ENCODE assay signal across 8 cellular contexts in the genomic region with DNA sequence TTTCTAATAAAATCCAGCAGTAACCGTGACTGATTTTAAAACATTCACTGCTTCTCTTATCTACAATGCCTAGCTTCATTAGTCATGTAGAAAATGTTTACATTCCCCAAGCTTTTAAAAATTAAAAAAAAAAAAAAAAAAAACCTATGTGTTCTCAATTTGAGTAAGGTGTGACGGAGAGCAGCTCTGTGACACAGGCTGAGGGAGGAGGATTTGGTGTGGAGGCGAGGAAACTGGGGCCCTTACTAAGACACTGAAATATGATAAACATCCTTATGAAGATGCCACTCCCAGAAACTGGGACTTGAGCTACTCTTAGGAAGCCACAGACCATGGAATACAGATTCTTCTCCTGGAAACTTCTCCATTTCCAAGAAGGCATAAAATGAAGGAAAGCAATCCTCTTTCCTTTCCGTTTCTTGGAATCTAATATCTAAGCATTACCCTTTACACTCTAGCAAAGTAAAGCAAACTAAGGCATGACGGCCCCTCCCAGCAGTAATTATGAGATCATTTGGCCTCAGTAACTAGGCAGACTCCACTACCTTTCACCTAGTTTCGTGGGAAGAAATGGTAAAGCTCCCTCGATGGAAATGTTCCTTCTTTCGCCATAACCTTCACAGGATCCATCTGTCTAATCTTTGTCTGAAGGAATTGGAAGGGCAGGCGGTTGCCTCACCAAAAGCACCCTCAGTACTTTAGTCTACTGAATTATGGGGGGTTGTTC. TPM values are rescaled to one million over a fixed set of nuclear protein-coding genes. Genes with fewer than 3 reads are reported as not detected.
DNase-seq lines count a peak whose midpoint lies in the region; ATAC-seq and TF ChIP-seq lines count a peak whose summit lies in the region.

No MANE protein-coding gene starts in this region.

- H3K4me1 ChIP-seq in mesenchymal stem cell (ENCODE audit: control insufficient read depth, insufficient read depth, low read depth, low read length) = peaks cover 11% of the 10 kb centered on the region
- peaks cover 7 to 9% of the 10 kb centered on the region in 2 donors for H3K4me1 ChIP-seq in aorta (ENCODE audit: control insufficient read depth in 1 of 2, insufficient read depth in 2 of 2, low read length in 2 of 2)
- H3K4me1 ChIP-seq in adrenal gland (replicated peaks in 1 of 2) = peaks cover 10 to 22% of the 10 kb centered on the region in 2 donors

- H3K14ac ChIP-seq in mesenchymal stem cell (ENCODE audit: low read length in 2 of 2) = no peak overlapping the region

- ATAC-seq in HG02870 (IDR thresholded peaks at IDR 0.05; ENCODE audit: unreplicated experiment) = peak; percentile 36
- no peak for ATAC-seq in activated CD8-positive, alpha-beta T cell treated with anti-CD3 and anti-CD28 coated beads, Interleukin-2, amount 10 ng/mL, durations not matched to agents 7 days and 5 days
- no peak for ATAC-seq in aorta (ENCODE audit: low FRiP score)

- H3K36me3 ChIP-seq in mesenchymal stem cell (ENCODE audit: control insufficient read depth in 1 of 2, insufficient read depth in 2 of 2, low read depth in 1 of 2, low read length in 2 of 2) (peaks cover 7 to 16% of the 10 kb centered on the region in 2 experiments), aorta (ENCODE audit: control insufficient read depth in 1 of 2, insufficient read depth in 2 of 2, low read length in 1 of 2) (peaks cover 2 to 4% of the 10 kb centered on the region in 2 donors), adrenal gland (replicated peaks in 1 of 2) (no peaks in the 10 kb centered on the region)

- intact Hi-C loops in aorta (cut with DNase I) (no loop called here), adrenal gland (cut with DNase I) (loop anchor here in 1 of 2 donors (10.0 kb wide), 2 partner anchors 48 to 82 kb away; no protein-coding TSS in a partner anchor)

- no peak overlapping the region for H3K4me3 Mint-ChIP-seq in activated CD8-positive, alpha-beta T cell treated with anti-CD3 and anti-CD28 coated beads, Interleukin-2, amount 10 ng/mL, durations not matched to agents 7 days and 5 days

- H2AFZ ChIP-seq in mesenchymal stem cell (ENCODE audit: low read depth, low read length) = no peak overlapping the region

- TF ChIP-seq CTCF in GM12865 (IDR thresholded peaks at IDR 0.05; ENCODE audit: insufficient read depth, low read depth, low read length, missing control alignments) (no peak), adrenal gland (IDR thresholded peaks at IDR 0.05) (no peak)

- H3K27me3 Mint-ChIP-seq in activated CD8-positive, alpha-beta T cell treated with anti-CD3 and anti-CD28 coated beads, Interleukin-2, amount 10 ng/mL, durations not matched to agents 7 days and 5 days (ENCODE audit: low read depth) = no peaks in the 10 kb centered on the region

- peak overlapping the region; percentile 42 to 61 for H2BK12ac ChIP-seq in mesenchymal stem cell (ENCODE audit: low read length in 2 of 2)

- no peak overlapping the region for H3K4me3 ChIP-seq in GM12865 (ENCODE audit: low read depth, low read length)
- H3K4me3 ChIP-seq in mesenchymal stem cell (ENCODE audit: insufficient read depth in 1 of 2, low read depth in 1 of 2, low read length in 2 of 2) = no peak overlapping the region
- no peak overlapping the region for H3K4me3 ChIP-seq in aorta (ENCODE audit: low read length in 2 of 2)
- H3K4me3 ChIP-seq in adrenal gland = no peak overlapping the region

- no peak overlapping the region for H2BK120ac ChIP-seq in mesenchymal stem cell (ENCODE audit: low read depth, low read length)

- peak; percentile 74 for DNase-seq in GM12865 (ENCODE audit: low read depth)
- peak; percentile 36 for DNase-seq in activated CD8-positive, alpha-beta T cell treated with anti-CD3 and anti-CD28 coated beads, Interleukin-2, amount 10 ng/mL, durations not matched to agents 7 days and 5 days
- peak; percentile 71 for DNase-seq in mesenchymal stem cell
- DNase-seq in NCI-H1048 (lab: John Stamatoyannopoulos, UW) = no peak
- DNase-seq in aorta = no peak
- DNase-seq in adrenal gland = no peak
- no peak for DNase-seq in NK-92 treated with Interleukin-12 subunit alpha and Interleukin-12 subunit beta, amount 100 ng/mL, for 24 hours (lab: John Stamatoyannopoulos, UW)

- H2AK5ac ChIP-seq in mesenchymal stem cell (ENCODE audit: low read length, severe bottlenecking) = peak overlapping the region; percentile 87

- no peaks in the 10 kb centered on the region for H3K9me3 ChIP-seq in mesenchymal stem cell (ENCODE audit: control insufficient read depth, low read length)
- H3K9me3 ChIP-seq in aorta (ENCODE audit: control insufficient read depth, low read length) = no peaks in the 10 kb centered on the region
- no peaks in the 10 kb centered on the region for H3K9me3 ChIP-seq in adrenal gland (replicated peaks in 1 of 3)

- H3K4me1 Mint-ChIP-seq in activated CD8-positive, alpha-beta T cell treated with anti-CD3 and anti-CD28 coated beads, Interleukin-2, amount 10 ng/mL, durations not matched to agents 7 days and 5 days (ENCODE audit: low read depth) = peaks cover 71% of the 10 kb centered on the region

- peak overlapping the region; percentile 35 to 69 for H3K4ac ChIP-seq in mesenchymal stem cell (ENCODE audit: low read depth in 1 of 2, low read length in 2 of 2)

- CTCF ChIA-PET in activated CD8-positive, alpha-beta T cell treated with anti-CD3 and anti-CD28 coated beads, Interleukin-2, amount 10 ng/mL, durations not matched to agents 7 days and 5 days (lab: Charles Lee) = interaction anchor here (1.4 kb wide), 1 partner anchor 53 kb away, joined by 6 read pairs; no protein-coding TSS in a partner anchor

- H3K23ac ChIP-seq in mesenchymal stem cell (ENCODE audit: low read length in 2 of 2) = no peak overlapping the region

- H3K27ac ChIP-seq in mesenchymal stem cell (ENCODE audit: low read length, poor library complexity, severe bottlenecking) (peak overlapping the region; percentile 70), aorta (ENCODE audit: low read depth in 1 of 2, low read length in 2 of 2) (no peak overlapping the region), adrenal gland (peak overlapping the region in 1 of 5 donors; percentile 27)

- no peaks in the 10 kb centered on the region for H3K9me3 Mint-ChIP-seq in activated CD8-positive, alpha-beta T cell treated with anti-CD3 and anti-CD28 coated beads, Interleukin-2, amount 10 ng/mL, durations not matched to agents 7 days and 5 days (ENCODE audit: insufficient read depth)

- H3K9ac ChIP-seq in mesenchymal stem cell (ENCODE audit: low read length) = peak overlapping the region; percentile 42

- peak overlapping the region; percentile 67 for H4K8ac ChIP-seq in mesenchymal stem cell (ENCODE audit: low read length)

- H3K18ac ChIP-seq in mesenchymal stem cell (ENCODE audit: low read depth in 1 of 2, low read length in 2 of 2) = peak overlapping the region in 1 of 2 experiments; percentile 57

- peaks cover 16% of the 10 kb centered on the region for H3K79me1 ChIP-seq in mesenchymal stem cell (replicated peaks; ENCODE audit: low read length, poor library complexity, severe bottlenecking)

- 55% methylated on average over 6 of the region's 9 CpGs for WGBS in mesenchymal stem cell
- WGBS in aorta, 2 donors = 81 to 83% methylated on average over 9 of the region's 9 CpGs
- 73 to 86% (median 83%) methylated on average over 9 of the region's 9 CpGs for WGBS in adrenal gland, 4 donors

- no peak overlapping the region for H2BK5ac ChIP-seq in mesenchymal stem cell (ENCODE audit: low read depth, low read length, poor library complexity, severe bottlenecking)

- no peaks in the 10 kb centered on the region for H3K27me3 ChIP-seq in mesenchymal stem cell (ENCODE audit: control insufficient read depth in 1 of 2, insufficient read depth in 1 of 2, low read length in 2 of 2)
- H3K27me3 ChIP-seq in aorta (ENCODE audit: control insufficient read depth in 1 of 2, insufficient read depth in 2 of 2, low read length in 1 of 2) = no peaks in the 10 kb centered on the region
- no peaks in the 10 kb centered on the region for H3K27me3 ChIP-seq in adrenal gland

- H3K4me2 ChIP-seq in mesenchymal stem cell (ENCODE audit: low read length, poor library complexity, severe bottlenecking) = no peak overlapping the region

- H4K91ac ChIP-seq in mesenchymal stem cell (ENCODE audit: low read length) = no peak overlapping the region

- H3K36me3 Mint-ChIP-seq in activated CD8-positive, alpha-beta T cell treated with anti-CD3 and anti-CD28 coated beads, Interleukin-2, amount 10 ng/mL, durations not matched to agents 7 days and 5 days (ENCODE audit: low read depth) = peaks cover 14% of the 10 kb centered on the region

- peak overlapping the region; percentile 16 for H3K27ac Mint-ChIP-seq in activated CD8-positive, alpha-beta T cell treated with anti-CD3 and anti-CD28 coated beads, Interleukin-2, amount 10 ng/mL, durations not matched to agents 7 days and 5 days

- POLR2A ChIA-PET in activated CD8-positive, alpha-beta T cell treated with anti-CD3 and anti-CD28 coated beads, Interleukin-2, amount 10 ng/mL, durations not matched to agents 7 days and 5 days (lab: Charles Lee) = interaction anchor here (0.5 to 1.9 kb wide), 2 partner anchors 23 to 66 kb away, joined by 3 to 8 read pairs; a partner anchor contains a TSS

- TF ChIP-seq POLR2A in adrenal gland (IDR thresholded peaks at IDR 0.05) = no peak

- H2BK15ac ChIP-seq in mesenchymal stem cell (ENCODE audit: low read depth, poor library complexity, severe bottlenecking) = no peak overlapping the region

RNA-seq across cellular contexts. Expression of a gene that starts 23.5 kb away (rescaled TPM):
- total RNA-seq in activated CD8-positive, alpha-beta T cell treated with anti-CD3 and anti-CD28 coated beads, Interleukin-2, amount 10 ng/mL, durations not matched to agents 7 days and 5 days = 1 to 10 TPM; 3.3 to 6.5 TPM
- polyA plus RNA-seq in mesenchymal stem cell (2013, experiment 1 of 2) = 26.5 TPM
- 26.7 TPM for polyA plus RNA-seq in mesenchymal stem cell (2013, experiment 2 of 2)
- total RNA-seq in aorta (10 to 100 TPM; 30.6 to 44.7 TPM), adrenal gland (10 to 100 TPM; 14.8 to 80.9 (median 40.0) TPM)
- polyA plus RNA-seq in aorta (10 to 100 TPM; 22.5 to 34.6 TPM), adrenal gland (10 to 100 TPM; 10.6 to 19.2 (median 14.6) TPM)

Comparison
In these comparisons a context has a peak if more than half of its experiments do, and no peak if none do; other contexts are left out.
1. DNase-seq: peak in GM12865 (single experiment), activated CD8-positive, alpha-beta T cell treated with anti-CD3 and anti-CD28 coated beads, Interleukin-2, amount 10 ng/mL, durations not matched to agents 7 days and 5 days (single experiment) and mesenchymal stem cell (single experiment); none in NCI-H1048 (single experiment), aorta (0 of 2), adrenal gland (0 of 7) and NK-92 treated with Interleukin-12 subunit alpha and Interleukin-12 subunit beta, amount 100 ng/mL, for 24 hours (single experiment).